13 cellular contexts compared by ENCODE assay signal in the genomic region with DNA sequence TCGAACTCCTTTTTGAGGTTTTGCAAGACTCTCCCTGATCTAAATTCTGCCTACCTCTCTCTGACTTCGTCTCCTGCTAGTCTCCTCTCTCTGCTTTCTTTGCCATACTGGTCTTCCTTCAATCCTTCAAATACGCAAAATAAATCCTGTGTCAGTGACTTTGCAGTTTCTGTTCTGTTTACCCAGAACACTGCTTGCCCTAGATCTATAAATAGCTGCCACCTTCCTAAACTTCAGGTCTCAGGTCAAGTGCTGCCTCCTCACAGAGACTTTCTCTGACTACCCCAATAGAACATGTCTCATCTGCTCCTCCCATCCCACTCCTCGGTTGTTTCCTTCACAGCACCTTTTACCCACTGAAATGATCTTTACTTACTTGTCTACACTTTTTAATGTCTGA.
A peak's percentile ranks its signal among the peaks of the same experiment; 100 is the strongest.
DNase-seq lines count a peak whose midpoint lies in the region; ATAC-seq and TF ChIP-seq lines count a peak whose summit lies in the region.
"Had no signal": no experiment of that assay in that cellular context is flagged by ENCODE, and none has a peak within 500 bp of the region (broad histone marks: within the 10 kb centered on the region; RNA-seq: fewer than 3 reads in every experiment).

No MANE protein-coding gene starts in this region.

- H3K9me3 ChIP-seq in heart left ventricle (no peaks in the 10 kb centered on the region), PC-9 (ENCODE audit: insufficient read depth, low read depth) (no peaks in the 10 kb centered on the region), endodermal cell (ENCODE audit: control insufficient read depth, low read length) (no peaks in the 10 kb centered on the region)
- H3K9me3 ChIP-seq: thyroid gland had no signal

- peak; percentile 43 for ATAC-seq in Right ventricle myocardium superior (ENCODE audit: poor library complexity)
- ATAC-seq in heart left ventricle, result no peak
- ATAC-seq in stimulated activated memory B cell treated with anti-CD40 and anti-IgM and Interleukin-4, amounts not matched to agents 10 μg/mL and 1 μg/mL and 100 μg/mL, for 72 hours, result no peak
- no peak for ATAC-seq in HG03025 (IDR thresholded peaks at IDR 0.05; ENCODE audit: low FRiP score, unreplicated experiment)
- ATAC-seq: effector memory CD8-positive, alpha-beta T cell had no signal

- no TSS peak for BruUV-seq in PC-9 (replicated peaks; lab: Mats Ljungman, UMichigan)

- H3K4me2 ChIP-seq in PC-9, result 0 out of 2 replicates have a peak overlapping the region, but pooled peaks have one; percentile 14

- peaks cover 14% of the 10 kb centered on the region; the same call in 1 of the 2 replicates for H3F3A ChIP-seq in PC-9 (ENCODE audit: insufficient read depth, low read depth)

- H4K20me1 ChIP-seq in PC-9 (ENCODE audit: insufficient read depth), result no peaks in the 10 kb centered on the region

- WGBS in heart left ventricle, 4 donors, result 72 to 86% (median 76%) methylated on average over 4 of the region's 4 CpGs
- 90 to 92% methylated on average over 3 to 4 of the region's 4 CpGs for WGBS in endodermal cell (ENCODE audit: insufficient coverage in 1 of 2, insufficient read length in 1 of 2), 2 experiments

- peaks cover 0 to 51% (median 34%) of the 10 kb centered on the region in 9 donors for H3K36me3 ChIP-seq in heart left ventricle
- H3K36me3 ChIP-seq in PC-9 (ENCODE audit: low read depth), result 0 out of 2 replicates have a peak, but pooled peaks cover 5% of the 10 kb centered on the region
- H3K36me3 ChIP-seq in endodermal cell (ENCODE audit: control insufficient read depth, insufficient read depth, low read length), result peaks cover 55% of the 10 kb centered on the region

- no peak overlapping the region for H3K4me3 ChIP-seq in heart left ventricle
- no peak overlapping the region for H3K4me3 ChIP-seq in PC-9
- H3K4me3 ChIP-seq in endodermal cell (ENCODE audit: low read length), result no peak overlapping the region
- H3K4me3 ChIP-seq: thyroid gland had no signal

- H3K36me3 Mint-ChIP-seq in endodermal cell (ENCODE audit: low read depth), result peaks cover 16% of the 10 kb centered on the region
- H3K36me3 Mint-ChIP-seq in stimulated activated memory B cell treated with anti-CD40 and anti-IgM and Interleukin-4, amounts not matched to agents 10 μg/mL and 1 μg/mL and 100 μg/mL, for 72 hours, result peaks cover 28% of the 10 kb centered on the region
- H3K36me3 Mint-ChIP-seq: IgD-negative memory B cell had no signal

- no peaks in the 10 kb centered on the region for H3K27me3 ChIP-seq in heart left ventricle
- no peaks in the 10 kb centered on the region for H3K27me3 ChIP-seq in PC-9 (ENCODE audit: insufficient read depth, low read depth)
- H3K27me3 ChIP-seq in endodermal cell (ENCODE audit: control insufficient read depth, insufficient read depth, low read length, poor library complexity, severe bottlenecking), result no peaks in the 10 kb centered on the region
- H3K27me3 ChIP-seq: thyroid gland had no signal

- H3K9ac ChIP-seq in endodermal cell (ENCODE audit: extremely low read depth, low read length, poor library complexity, severe bottlenecking), result no peak overlapping the region

- no peak overlapping the region for H3K4me3 Mint-ChIP-seq in endodermal cell
- H3K4me3 Mint-ChIP-seq in stimulated activated memory B cell treated with anti-CD40 and anti-IgM and Interleukin-4, amounts not matched to agents 10 μg/mL and 1 μg/mL and 100 μg/mL, for 72 hours, result no peak overlapping the region
- H3K4me3 Mint-ChIP-seq: effector memory CD8-positive, alpha-beta T cell; IgD-negative memory B cell had no signal

- no peak overlapping the region for H2AFZ ChIP-seq in PC-9

- H3K27me3 Mint-ChIP-seq in endodermal cell (ENCODE audit: insufficient read depth), result no peaks in the 10 kb centered on the region
- H3K27me3 Mint-ChIP-seq in stimulated activated memory B cell treated with anti-CD40 and anti-IgM and Interleukin-4, amounts not matched to agents 10 μg/mL and 1 μg/mL and 100 μg/mL, for 72 hours, result no peaks in the 10 kb centered on the region
- H3K27me3 Mint-ChIP-seq: effector memory CD8-positive, alpha-beta T cell; IgD-negative memory B cell had no signal

- no peaks in the 10 kb centered on the region for H3K9me3 Mint-ChIP-seq in endodermal cell
- no peaks in the 10 kb centered on the region for H3K9me3 Mint-ChIP-seq in stimulated activated memory B cell treated with anti-CD40 and anti-IgM and Interleukin-4, amounts not matched to agents 10 μg/mL and 1 μg/mL and 100 μg/mL, for 72 hours
- H3K9me3 Mint-ChIP-seq: effector memory CD8-positive, alpha-beta T cell; IgD-negative memory B cell had no signal

- POLR2A ChIA-PET in PC-9 (lab: Charles Lee; ENCODE audit: unreplicated experiment), result no interaction called here

- TF ChIP-seq CTCF in heart left ventricle (IDR thresholded peaks at IDR 0.05), result no peak
- no peak for TF ChIP-seq CTCF in PC-9 (conservative IDR thresholded peaks at IDR 0.05)
- no peak for TF ChIP-seq CTCF in endodermal cell (conservative IDR thresholded peaks at IDR 0.05)

- H3K27ac ChIP-seq in heart left ventricle (peak overlapping the region in 1 of 12 donors; percentile 13), PC-9 (peak overlapping the region; percentile 40), endodermal cell (ENCODE audit: low read depth, low read length) (no peak overlapping the region)
- H3K27ac ChIP-seq: thyroid gland had no signal

- no peaks in the 10 kb centered on the region for H3K4me1 Mint-ChIP-seq in endodermal cell
- H3K4me1 Mint-ChIP-seq in stimulated activated memory B cell treated with anti-CD40 and anti-IgM and Interleukin-4, amounts not matched to agents 10 μg/mL and 1 μg/mL and 100 μg/mL, for 72 hours, result peaks cover 17% of the 10 kb centered on the region

- H3K4me1 ChIP-seq in heart left ventricle (peaks cover 0 to 19% (median 10%) of the 10 kb centered on the region in 12 donors), PC-9 (replicated peaks; ENCODE audit: insufficient read depth) (no peaks in the 10 kb centered on the region), endodermal cell (ENCODE audit: control insufficient read depth, insufficient read depth, low read length) (no peaks in the 10 kb centered on the region)
- H3K4me1 ChIP-seq: thyroid gland had no signal

- no peaks in the 10 kb centered on the region for H3K9me2 ChIP-seq in PC-9 (ENCODE audit: insufficient read depth)

- DNase-seq in Right ventricle myocardium superior (no peak), heart left ventricle (no peak), PC-9 (no peak), endodermal cell (no peak), occipital lobe (lab: John Stamatoyannopoulos, UW) (no peak), epidermal melanocyte (ENCODE audit: insufficient read length, low spot score) (no peak)
- DNase-seq: effector memory CD8-positive, alpha-beta T cell; foreskin melanocyte; NCI-H345; thyroid gland had no signal

- H3K27ac Mint-ChIP-seq in endodermal cell, result peak overlapping the region; percentile 13
- H3K27ac Mint-ChIP-seq in stimulated activated memory B cell treated with anti-CD40 and anti-IgM and Interleukin-4, amounts not matched to agents 10 μg/mL and 1 μg/mL and 100 μg/mL, for 72 hours, result peak overlapping the region; percentile 71

- CTCF ChIA-PET in PC-9 (lab: Charles Lee), result no interaction called here

- H3K79me2 ChIP-seq in PC-9 (ENCODE audit: low read depth), result no peaks in the 10 kb centered on the region

- no peak for TF ChIP-seq POLR2A in heart left ventricle (IDR thresholded peaks at IDR 0.05)

- intact Hi-C loops in Right ventricle myocardium superior (cut with DNase I), result no loop called here
- intact Hi-C loops in heart left ventricle (cut with DNase I), result no loop called here
- intact Hi-C loops in PC-9 (cut with micrococcal nuclease; ENCODE audit: unreplicated experiment), result no loop called here
